Comparison of ENCODE assay signal across 1 cellular context in the genomic region with DNA sequence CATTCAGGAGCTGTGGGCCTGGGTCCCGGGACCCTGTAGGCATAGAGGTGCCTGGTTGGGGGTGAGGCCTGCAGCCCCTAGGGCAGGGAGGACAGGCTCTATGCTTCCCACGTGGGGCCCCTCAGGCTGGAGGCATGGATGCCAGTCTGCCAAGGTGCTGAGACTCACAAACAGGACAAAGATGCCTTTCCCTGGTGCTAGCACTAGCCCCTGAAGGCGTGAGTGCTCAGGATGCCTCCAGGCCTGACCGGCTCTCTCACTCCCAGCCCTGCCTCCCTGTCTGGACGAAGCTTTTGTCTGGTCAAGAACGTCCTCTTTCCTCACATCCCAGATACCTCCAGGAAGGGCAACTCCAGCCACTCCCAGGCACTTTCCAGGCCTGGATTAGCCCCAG.
TF ChIP-seq lines count a peak whose summit lies in the region.

No MANE protein-coding gene starts in this region.

TF ChIP-seq in HepG2, 621 proteins besides CTCF, POLR2A, EP300 and RAD21:
- TF ChIP-seq, protein P1, sequence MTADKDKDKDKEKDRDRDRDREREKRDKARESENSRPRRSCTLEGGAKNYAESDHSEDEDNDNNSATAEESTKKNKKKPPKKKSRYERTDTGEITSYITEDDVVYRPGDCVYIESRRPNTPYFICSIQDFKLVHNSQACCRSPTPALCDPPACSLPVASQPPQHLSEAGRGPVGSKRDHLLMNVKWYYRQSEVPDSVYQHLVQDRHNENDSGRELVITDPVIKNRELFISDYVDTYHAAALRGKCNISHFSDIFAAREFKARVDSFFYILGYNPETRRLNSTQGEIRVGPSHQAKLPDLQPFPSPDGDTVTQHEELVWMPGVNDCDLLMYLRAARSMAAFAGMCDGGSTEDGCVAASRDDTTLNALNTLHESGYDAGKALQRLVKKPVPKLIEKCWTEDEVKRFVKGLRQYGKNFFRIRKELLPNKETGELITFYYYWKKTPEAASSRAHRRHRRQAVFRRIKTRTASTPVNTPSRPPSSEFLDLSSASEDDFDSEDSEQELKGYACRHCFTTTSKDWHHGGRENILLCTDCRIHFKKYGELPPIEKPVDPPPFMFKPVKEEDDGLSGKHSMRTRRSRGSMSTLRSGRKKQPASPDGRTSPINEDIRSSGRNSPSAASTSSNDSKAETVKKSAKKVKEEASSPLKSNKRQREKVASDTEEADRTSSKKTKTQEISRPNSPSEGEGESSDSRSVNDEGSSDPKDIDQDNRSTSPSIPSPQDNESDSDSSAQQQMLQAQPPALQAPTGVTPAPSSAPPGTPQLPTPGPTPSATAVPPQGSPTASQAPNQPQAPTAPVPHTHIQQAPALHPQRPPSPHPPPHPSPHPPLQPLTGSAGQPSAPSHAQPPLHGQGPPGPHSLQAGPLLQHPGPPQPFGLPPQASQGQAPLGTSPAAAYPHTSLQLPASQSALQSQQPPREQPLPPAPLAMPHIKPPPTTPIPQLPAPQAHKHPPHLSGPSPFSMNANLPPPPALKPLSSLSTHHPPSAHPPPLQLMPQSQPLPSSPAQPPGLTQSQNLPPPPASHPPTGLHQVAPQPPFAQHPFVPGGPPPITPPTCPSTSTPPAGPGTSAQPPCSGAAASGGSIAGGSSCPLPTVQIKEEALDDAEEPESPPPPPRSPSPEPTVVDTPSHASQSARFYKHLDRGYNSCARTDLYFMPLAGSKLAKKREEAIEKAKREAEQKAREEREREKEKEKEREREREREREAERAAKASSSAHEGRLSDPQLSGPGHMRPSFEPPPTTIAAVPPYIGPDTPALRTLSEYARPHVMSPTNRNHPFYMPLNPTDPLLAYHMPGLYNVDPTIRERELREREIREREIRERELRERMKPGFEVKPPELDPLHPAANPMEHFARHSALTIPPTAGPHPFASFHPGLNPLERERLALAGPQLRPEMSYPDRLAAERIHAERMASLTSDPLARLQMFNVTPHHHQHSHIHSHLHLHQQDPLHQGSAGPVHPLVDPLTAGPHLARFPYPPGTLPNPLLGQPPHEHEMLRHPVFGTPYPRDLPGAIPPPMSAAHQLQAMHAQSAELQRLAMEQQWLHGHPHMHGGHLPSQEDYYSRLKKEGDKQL (CRISPR knock-in tag; IDR thresholded peaks at IDR 0.05; ENCODE audit: low read depth): no peak
- TF ChIP-seq ZNF326 (CRISPR knock-in tag; IDR thresholded peaks at IDR 0.05; ENCODE audit: borderline replicate concordance) (no peak), JARID2 (CRISPR knock-in tag; IDR thresholded peaks at IDR 0.05; ENCODE audit: insufficient replicate concordance) (no peak), MYC (CRISPR knock-in tag; IDR thresholded peaks at IDR 0.05; ENCODE audit: borderline replicate concordance) (0 out of 2 replicates have a peak, but pooled peaks have one; percentile 11), WIZ (CRISPR knock-in tag; IDR thresholded peaks at IDR 0.05) (no peak), ZSCAN21 (CRISPR knock-in tag; IDR thresholded peaks at IDR 0.05; ENCODE audit: borderline replicate concordance) (peak; percentile 27; the same call in 1 of the 2 replicates), ZBTB1 (CRISPR knock-in tag; IDR thresholded peaks at IDR 0.05; ENCODE audit: borderline replicate concordance) (no peak), ZNF253 (CRISPR knock-in tag; IDR thresholded peaks at IDR 0.05; ENCODE audit: borderline replicate concordance) (0 out of 2 replicates have a peak, but pooled peaks have one; percentile 36), EED (CRISPR knock-in tag; IDR thresholded peaks at IDR 0.05) (no peak), PRMT3 (CRISPR knock-in tag; IDR thresholded peaks at IDR 0.05; ENCODE audit: borderline replicate concordance, low read depth) (no peak), ZNF557 (CRISPR knock-in tag; IDR thresholded peaks at IDR 0.05) (no peak), TOPORS (CRISPR knock-in tag; IDR thresholded peaks at IDR 0.05) (no peak), THAP11 (CRISPR knock-in tag; IDR thresholded peaks at IDR 0.05) (no peak), MTA3 (CRISPR knock-in tag; IDR thresholded peaks at IDR 0.05) (no peak), ZNF264 (CRISPR knock-in tag; IDR thresholded peaks at IDR 0.05) (no peak), ZBTB38 (CRISPR knock-in tag; IDR thresholded peaks at IDR 0.05) (no peak), POLR2AphosphoS5 (IDR thresholded peaks at IDR 0.05; ENCODE audit: low read depth, low read length) (no peak), ZNF563 (CRISPR knock-in tag; IDR thresholded peaks at IDR 0.05) (0 out of 2 replicates have a peak, but pooled peaks have one; percentile 2), GABPB1 (CRISPR knock-in tag; IDR thresholded peaks at IDR 0.05) (0 out of 2 replicates have a peak, but pooled peaks have one; percentile 17), MBD4 (IDR thresholded peaks at IDR 0.05; ENCODE audit: borderline replicate concordance, low read length) (no peak), FOXM1 (CRISPR knock-in tag; IDR thresholded peaks at IDR 0.05) (no peak)
- TF ChIP-seq, protein P2, sequence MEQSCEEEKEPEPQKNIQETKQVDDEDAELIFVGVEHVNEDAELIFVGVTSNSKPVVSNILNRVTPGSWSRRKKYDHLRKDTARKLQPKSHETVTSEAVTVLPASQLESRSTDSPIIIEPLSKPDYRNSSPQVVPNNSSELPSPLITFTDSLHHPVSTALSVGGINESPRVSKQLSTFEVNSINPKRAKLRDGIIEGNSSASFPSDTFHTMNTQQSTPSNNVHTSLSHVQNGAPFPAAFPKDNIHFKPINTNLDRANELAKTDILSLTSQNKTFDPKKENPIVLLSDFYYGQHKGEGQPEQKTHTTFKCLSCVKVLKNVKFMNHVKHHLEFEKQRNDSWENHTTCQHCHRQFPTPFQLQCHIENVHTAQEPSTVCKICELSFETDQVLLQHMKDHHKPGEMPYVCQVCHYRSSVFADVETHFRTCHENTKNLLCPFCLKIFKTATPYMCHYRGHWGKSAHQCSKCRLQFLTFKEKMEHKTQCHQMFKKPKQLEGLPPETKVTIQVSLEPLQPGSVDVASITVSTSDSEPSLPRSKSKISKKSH (CRISPR knock-in tag; IDR thresholded peaks at IDR 0.05; ENCODE audit: borderline replicate concordance): no peak
- TF ChIP-seq, protein P3, sequence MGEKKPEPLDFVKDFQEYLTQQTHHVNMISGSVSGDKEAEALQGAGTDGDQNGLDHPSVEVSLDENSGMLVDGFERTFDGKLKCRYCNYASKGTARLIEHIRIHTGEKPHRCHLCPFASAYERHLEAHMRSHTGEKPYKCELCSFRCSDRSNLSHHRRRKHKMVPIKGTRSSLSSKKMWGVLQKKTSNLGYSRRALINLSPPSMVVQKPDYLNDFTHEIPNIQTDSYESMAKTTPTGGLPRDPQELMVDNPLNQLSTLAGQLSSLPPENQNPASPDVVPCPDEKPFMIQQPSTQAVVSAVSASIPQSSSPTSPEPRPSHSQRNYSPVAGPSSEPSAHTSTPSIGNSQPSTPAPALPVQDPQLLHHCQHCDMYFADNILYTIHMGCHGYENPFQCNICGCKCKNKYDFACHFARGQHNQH (CRISPR knock-in tag; IDR thresholded peaks at IDR 0.05): no peak
- TF ChIP-seq, protein P4, sequence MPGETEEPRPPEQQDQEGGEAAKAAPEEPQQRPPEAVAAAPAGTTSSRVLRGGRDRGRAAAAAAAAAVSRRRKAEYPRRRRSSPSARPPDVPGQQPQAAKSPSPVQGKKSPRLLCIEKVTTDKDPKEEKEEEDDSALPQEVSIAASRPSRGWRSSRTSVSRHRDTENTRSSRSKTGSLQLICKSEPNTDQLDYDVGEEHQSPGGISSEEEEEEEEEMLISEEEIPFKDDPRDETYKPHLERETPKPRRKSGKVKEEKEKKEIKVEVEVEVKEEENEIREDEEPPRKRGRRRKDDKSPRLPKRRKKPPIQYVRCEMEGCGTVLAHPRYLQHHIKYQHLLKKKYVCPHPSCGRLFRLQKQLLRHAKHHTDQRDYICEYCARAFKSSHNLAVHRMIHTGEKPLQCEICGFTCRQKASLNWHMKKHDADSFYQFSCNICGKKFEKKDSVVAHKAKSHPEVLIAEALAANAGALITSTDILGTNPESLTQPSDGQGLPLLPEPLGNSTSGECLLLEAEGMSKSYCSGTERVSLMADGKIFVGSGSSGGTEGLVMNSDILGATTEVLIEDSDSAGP (CRISPR knock-in tag; IDR thresholded peaks at IDR 0.05; ENCODE audit: borderline replicate concordance): no peak
- TF ChIP-seq, protein P5, sequence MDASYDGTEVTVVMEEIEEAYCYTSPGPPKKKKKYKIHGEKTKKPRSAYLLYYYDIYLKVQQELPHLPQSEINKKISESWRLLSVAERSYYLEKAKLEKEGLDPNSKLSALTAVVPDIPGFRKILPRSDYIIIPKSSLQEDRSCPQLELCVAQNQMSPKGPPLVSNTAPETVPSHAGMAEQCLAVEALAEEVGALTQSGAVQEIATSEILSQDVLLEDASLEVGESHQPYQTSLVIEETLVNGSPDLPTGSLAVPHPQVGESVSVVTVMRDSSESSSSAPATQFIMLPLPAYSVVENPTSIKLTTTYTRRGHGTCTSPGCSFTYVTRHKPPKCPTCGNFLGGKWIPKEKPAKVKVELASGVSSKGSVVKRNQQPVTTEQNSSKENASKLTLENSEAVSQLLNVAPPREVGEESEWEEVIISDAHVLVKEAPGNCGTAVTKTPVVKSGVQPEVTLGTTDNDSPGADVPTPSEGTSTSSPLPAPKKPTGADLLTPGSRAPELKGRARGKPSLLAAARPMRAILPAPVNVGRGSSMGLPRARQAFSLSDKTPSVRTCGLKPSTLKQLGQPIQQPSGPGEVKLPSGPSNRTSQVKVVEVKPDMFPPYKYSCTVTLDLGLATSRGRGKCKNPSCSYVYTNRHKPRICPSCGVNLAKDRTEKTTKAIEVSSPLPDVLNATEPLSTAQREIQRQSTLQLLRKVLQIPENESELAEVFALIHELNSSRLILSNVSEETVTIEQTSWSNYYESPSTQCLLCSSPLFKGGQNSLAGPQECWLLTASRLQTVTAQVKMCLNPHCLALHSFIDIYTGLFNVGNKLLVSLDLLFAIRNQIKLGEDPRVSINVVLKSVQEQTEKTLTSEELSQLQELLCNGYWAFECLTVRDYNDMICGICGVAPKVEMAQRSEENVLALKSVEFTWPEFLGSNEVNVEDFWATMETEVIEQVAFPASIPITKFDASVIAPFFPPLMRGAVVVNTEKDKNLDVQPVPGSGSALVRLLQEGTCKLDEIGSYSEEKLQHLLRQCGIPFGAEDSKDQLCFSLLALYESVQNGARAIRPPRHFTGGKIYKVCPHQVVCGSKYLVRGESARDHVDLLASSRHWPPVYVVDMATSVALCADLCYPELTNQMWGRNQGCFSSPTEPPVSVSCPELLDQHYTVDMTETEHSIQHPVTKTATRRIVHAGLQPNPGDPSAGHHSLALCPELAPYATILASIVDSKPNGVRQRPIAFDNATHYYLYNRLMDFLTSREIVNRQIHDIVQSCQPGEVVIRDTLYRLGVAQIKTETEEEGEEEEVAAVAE (CRISPR knock-in tag; IDR thresholded peaks at IDR 0.05; ENCODE audit: borderline replicate concordance): no peak
